ENCODE assay signal across 10 cellular contexts in the genomic region with DNA sequence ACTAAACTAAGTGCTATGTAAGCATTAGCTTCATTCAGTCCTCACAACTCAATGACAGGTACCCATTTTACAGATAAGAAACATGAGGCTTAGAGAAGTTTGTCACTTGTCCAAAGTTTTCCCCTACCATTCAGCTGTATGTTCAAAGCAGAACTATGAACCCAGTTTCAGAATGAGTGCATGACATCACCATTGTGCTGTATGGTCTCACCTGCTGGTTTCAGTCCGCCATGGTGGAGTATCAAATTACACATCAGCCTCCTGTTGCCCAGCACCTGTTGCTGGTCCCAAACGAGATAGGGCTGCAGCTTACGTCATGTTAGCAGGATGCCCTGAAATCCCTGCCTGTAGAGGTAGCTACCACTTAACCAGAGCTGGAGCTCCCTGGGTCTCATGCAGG.
DNase-seq lines count a peak whose midpoint lies in the region; ATAC-seq and TF ChIP-seq lines count a peak whose summit lies in the region.
"Had no signal": no experiment of that assay in that cellular context is flagged by ENCODE, and none has a peak within 500 bp of the region (broad histone marks: within the 10 kb centered on the region; RNA-seq: fewer than 3 reads in every experiment).

No MANE protein-coding gene starts in this region.

- H3K4me3 ChIP-seq in KMS-11 (IDR thresholded peaks at IDR 0.05; ENCODE audit: insufficient read depth, low read depth, low read length) (no peak overlapping the region), iPS DF 6.9 (ENCODE audit: low read length) (no peak overlapping the region)
- H3K4me3 ChIP-seq: lung had no signal

- H3K79me2 ChIP-seq in KMS-11 (ENCODE audit: insufficient read depth, low read depth), result no peaks in the 10 kb centered on the region

- no peaks in the 10 kb centered on the region for H3K9me3 ChIP-seq in iPS DF 6.9 (ENCODE audit: control insufficient read depth, insufficient read depth, low read length)

- ATAC-seq in GM19023 (IDR thresholded peaks at IDR 0.05; ENCODE audit: unreplicated experiment) (peak; percentile 83), HG02571 (IDR thresholded peaks at IDR 0.05; ENCODE audit: unreplicated experiment) (peak; percentile 95)

- H4K20me1 ChIP-seq in KMS-11 (ENCODE audit: insufficient read depth), result no peaks in the 10 kb centered on the region

- H3K27me3 ChIP-seq in KMS-11 (ENCODE audit: insufficient read depth, low read depth) (no peaks in the 10 kb centered on the region), iPS DF 6.9 (ENCODE audit: control insufficient read depth, insufficient read depth, low read length) (no peaks in the 10 kb centered on the region)

- H3K36me3 ChIP-seq in KMS-11 (ENCODE audit: insufficient read depth) (no peaks in the 10 kb centered on the region), iPS DF 6.9 (ENCODE audit: control insufficient read depth, insufficient read depth, low read length) (no peaks in the 10 kb centered on the region)

- no peak overlapping the region for H2AFZ ChIP-seq in KMS-11 (ENCODE audit: low read depth)

- DNase-seq in iPS DF 6.9 (ENCODE audit: low read depth, low spot score), result peak; percentile 27
- DNase-seq in NOMO-1 treated with dmso at 0.1 percent for 144 hours (lab: John Stamatoyannopoulos, UW; ENCODE audit: unreplicated experiment), result no peak
- DNase-seq in NCI-H1048 (lab: John Stamatoyannopoulos, UW), result no peak
- no peak for DNase-seq in SIG-M5 (lab: John Stamatoyannopoulos, UW)
- no peak for DNase-seq in NCI-H446 (lab: John Stamatoyannopoulos, UW)
- DNase-seq: activated gamma-delta T cell had no signal

- H3K27ac ChIP-seq in KMS-11, result peak overlapping the region; percentile 99
- H3K27ac ChIP-seq in iPS DF 6.9 (ENCODE audit: low read length), result no peak overlapping the region

- peak overlapping the region; percentile 97 for H3K4me2 ChIP-seq in KMS-11

- peak overlapping the region; percentile 79; the same call in 1 of the 2 replicates for H3K9ac ChIP-seq in KMS-11

- no CpG with 5 or more reads among the region's 3 CpGs for WGBS in iPS DF 6.9 (ENCODE audit: insufficient coverage, insufficient read length)

- TF ChIP-seq CTCF in KMS-11 (conservative IDR thresholded peaks at IDR 0.05; ENCODE audit: low read depth, low read length), result no peak

- H3K4me1 ChIP-seq in KMS-11 (ENCODE audit: low read depth, poor library complexity, severe bottlenecking) (peaks cover 96% of the 10 kb centered on the region), iPS DF 6.9 (ENCODE audit: control insufficient read depth, insufficient read depth, low read length) (no peaks in the 10 kb centered on the region)
